1 cellular context compared by ENCODE assay signal in the genomic region with DNA sequence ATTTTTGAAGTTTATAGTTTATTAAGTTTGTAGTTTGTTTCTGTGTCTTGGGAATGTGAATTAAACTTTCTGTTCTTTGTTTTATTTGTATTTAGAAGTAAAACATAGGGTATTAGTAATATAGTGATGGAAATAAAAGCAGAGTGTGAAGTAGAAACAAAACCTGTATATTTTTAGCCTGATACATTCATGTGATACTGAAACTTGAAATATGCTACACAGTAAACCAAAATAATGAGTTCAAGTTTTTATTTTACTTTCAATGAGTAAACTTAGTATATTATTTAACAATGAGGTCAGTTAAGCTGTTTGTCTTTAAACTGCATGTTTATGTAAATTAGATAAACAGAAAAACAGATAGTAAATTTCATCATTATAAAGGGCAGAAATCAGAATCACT.
A peak's percentile ranks its signal among the peaks of the same experiment; 100 is the strongest.
TF ChIP-seq lines count a peak whose summit lies in the region.

No MANE protein-coding gene starts in this region.

TF ChIP-seq in GM12878, 131 proteins besides CTCF, POLR2A, EP300 and RAD21 (continued from another document):
- no peak for TF ChIP-seq BCL11A (IDR thresholded peaks at IDR 0.05; ENCODE audit: low read depth, low read length)
- TF ChIP-seq, protein P1, sequence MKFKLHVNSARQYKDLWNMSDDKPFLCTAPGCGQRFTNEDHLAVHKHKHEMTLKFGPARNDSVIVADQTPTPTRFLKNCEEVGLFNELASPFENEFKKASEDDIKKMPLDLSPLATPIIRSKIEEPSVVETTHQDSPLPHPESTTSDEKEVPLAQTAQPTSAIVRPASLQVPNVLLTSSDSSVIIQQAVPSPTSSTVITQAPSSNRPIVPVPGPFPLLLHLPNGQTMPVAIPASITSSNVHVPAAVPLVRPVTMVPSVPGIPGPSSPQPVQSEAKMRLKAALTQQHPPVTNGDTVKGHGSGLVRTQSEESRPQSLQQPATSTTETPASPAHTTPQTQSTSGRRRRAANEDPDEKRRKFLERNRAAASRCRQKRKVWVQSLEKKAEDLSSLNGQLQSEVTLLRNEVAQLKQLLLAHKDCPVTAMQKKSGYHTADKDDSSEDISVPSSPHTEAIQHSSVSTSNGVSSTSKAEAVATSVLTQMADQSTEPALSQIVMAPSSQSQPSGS (IDR thresholded peaks at IDR 0.05; ENCODE audit: low read length) = no peak
- TF ChIP-seq RCOR1 (conservative IDR thresholded peaks at IDR 0.05; ENCODE audit: low read depth, low read length) = no peak
- no peak for TF ChIP-seq TAF1 (IDR thresholded peaks at IDR 0.05; ENCODE audit: borderline replicate concordance, low read depth, low read length)
- no peak for TF ChIP-seq SMARCA5 (IDR thresholded peaks at IDR 0.05)
- TF ChIP-seq, protein P2, sequence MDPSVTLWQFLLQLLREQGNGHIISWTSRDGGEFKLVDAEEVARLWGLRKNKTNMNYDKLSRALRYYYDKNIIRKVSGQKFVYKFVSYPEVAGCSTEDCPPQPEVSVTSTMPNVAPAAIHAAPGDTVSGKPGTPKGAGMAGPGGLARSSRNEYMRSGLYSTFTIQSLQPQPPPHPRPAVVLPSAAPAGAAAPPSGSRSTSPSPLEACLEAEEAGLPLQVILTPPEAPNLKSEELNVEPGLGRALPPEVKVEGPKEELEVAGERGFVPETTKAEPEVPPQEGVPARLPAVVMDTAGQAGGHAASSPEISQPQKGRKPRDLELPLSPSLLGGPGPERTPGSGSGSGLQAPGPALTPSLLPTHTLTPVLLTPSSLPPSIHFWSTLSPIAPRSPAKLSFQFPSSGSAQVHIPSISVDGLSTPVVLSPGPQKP (IDR thresholded peaks at IDR 0.05; ENCODE audit: low read depth, low read length) = no peak
- peak; percentile 55 for TF ChIP-seq MEF2B (IDR thresholded peaks at IDR 0.05; ENCODE audit: partially characterized antibody, poor library complexity, severe bottlenecking)
- no peak for TF ChIP-seq SP1 (IDR thresholded peaks at IDR 0.05; ENCODE audit: low read depth, low read length)
- TF ChIP-seq, protein P3, sequence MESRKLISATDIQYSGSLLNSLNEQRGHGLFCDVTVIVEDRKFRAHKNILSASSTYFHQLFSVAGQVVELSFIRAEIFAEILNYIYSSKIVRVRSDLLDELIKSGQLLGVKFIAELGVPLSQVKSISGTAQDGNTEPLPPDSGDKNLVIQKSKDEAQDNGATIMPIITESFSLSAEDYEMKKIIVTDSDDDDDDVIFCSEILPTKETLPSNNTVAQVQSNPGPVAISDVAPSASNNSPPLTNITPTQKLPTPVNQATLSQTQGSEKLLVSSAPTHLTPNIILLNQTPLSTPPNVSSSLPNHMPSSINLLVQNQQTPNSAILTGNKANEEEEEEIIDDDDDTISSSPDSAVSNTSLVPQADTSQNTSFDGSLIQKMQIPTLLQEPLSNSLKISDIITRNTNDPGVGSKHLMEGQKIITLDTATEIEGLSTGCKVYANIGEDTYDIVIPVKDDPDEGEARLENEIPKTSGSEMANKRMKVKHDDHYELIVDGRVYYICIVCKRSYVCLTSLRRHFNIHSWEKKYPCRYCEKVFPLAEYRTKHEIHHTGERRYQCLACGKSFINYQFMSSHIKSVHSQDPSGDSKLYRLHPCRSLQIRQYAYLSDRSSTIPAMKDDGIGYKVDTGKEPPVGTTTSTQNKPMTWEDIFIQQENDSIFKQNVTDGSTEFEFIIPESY (IDR thresholded peaks at IDR 0.05) = no peak
- TF ChIP-seq RB1 (IDR thresholded peaks at IDR 0.05; ENCODE audit: borderline replicate concordance) = no peak
- TF ChIP-seq, protein P4, sequence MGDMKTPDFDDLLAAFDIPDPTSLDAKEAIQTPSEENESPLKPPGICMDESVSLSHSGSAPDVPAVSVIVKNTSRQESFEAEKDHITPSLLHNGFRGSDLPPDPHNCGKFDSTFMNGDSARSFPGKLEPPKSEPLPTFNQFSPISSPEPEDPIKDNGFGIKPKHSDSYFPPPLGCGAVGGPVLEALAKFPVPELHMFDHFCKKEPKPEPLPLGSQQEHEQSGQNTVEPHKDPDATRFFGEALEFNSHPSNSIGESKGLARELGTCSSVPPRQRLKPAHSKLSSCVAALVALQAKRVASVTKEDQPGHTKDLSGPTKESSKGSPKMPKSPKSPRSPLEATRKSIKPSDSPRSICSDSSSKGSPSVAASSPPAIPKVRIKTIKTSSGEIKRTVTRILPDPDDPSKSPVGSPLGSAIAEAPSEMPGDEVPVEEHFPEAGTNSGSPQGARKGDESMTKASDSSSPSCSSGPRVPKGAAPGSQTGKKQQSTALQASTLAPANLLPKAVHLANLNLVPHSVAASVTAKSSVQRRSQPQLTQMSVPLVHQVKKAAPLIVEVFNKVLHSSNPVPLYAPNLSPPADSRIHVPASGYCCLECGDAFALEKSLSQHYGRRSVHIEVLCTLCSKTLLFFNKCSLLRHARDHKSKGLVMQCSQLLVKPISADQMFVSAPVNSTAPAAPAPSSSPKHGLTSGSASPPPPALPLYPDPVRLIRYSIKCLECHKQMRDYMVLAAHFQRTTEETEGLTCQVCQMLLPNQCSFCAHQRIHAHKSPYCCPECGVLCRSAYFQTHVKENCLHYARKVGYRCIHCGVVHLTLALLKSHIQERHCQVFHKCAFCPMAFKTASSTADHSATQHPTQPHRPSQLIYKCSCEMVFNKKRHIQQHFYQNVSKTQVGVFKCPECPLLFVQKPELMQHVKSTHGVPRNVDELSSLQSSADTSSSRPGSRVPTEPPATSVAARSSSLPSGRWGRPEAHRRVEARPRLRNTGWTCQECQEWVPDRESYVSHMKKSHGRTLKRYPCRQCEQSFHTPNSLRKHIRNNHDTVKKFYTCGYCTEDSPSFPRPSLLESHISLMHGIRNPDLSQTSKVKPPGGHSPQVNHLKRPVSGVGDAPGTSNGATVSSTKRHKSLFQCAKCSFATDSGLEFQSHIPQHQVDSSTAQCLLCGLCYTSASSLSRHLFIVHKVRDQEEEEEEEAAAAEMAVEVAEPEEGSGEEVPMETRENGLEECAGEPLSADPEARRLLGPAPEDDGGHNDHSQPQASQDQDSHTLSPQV (IDR thresholded peaks at IDR 0.05) = no peak
